Comparison of ENCODE assay signal across 18 cellular contexts in the genomic region with DNA sequence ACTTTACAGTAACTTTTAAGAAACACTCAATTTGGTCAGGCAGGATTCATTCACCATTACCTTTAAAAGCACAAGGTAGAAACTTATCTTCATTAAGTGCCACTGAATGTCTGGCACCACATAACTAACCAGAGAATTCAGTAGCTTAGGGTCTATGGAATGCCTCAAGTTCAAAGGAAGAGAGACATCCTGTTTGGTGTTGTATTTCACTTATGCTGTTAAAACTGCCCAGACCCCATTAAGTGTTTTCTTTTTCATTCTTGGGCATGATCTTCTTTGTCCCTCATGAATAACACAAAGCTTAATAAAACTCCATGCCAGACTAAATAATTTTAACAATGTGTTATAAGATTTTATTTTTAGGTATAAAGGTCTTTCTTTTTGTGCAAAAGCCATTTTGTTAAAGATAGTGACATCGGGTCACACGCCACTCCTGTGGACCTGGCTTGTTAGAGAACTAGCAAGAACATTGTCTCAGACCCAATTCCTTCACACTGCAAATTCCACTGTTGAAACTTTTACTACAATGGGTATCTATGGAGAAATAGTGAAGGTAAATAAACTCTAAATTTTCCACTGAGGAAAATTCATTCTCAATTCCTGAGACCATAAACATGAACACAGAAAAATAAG.
A peak's percentile ranks its signal among the peaks of the same experiment; 100 is the strongest.
DNase-seq lines count a peak whose midpoint lies in the region; ATAC-seq and TF ChIP-seq lines count a peak whose summit lies in the region.
"Had no signal": no experiment of that assay in that cellular context is flagged by ENCODE, and none has a peak within 500 bp of the region (broad histone marks: within the 10 kb centered on the region; RNA-seq: fewer than 3 reads in every experiment).

No MANE protein-coding gene starts in this region.

- H3K4me1 Mint-ChIP-seq in WTC11 (peaks cover 6% of the 10 kb centered on the region; the same call in 1 of the 2 replicates), osteocyte (ENCODE audit: unreplicated experiment) (peaks cover 14% of the 10 kb centered on the region)
- H3K4me1 Mint-ChIP-seq: naive thymus-derived CD4-positive, alpha-beta T cell had no signal

- no peaks in the 10 kb centered on the region for H3K27me3 ChIP-seq in HUES48 (ENCODE audit: control insufficient read depth, insufficient read depth, low read length)
- H3K27me3 ChIP-seq: spleen had no signal

- no peaks in the 10 kb centered on the region for H3K36me3 Mint-ChIP-seq in WTC11
- no peaks in the 10 kb centered on the region for H3K36me3 Mint-ChIP-seq in osteocyte (ENCODE audit: unreplicated experiment)
- H3K36me3 Mint-ChIP-seq: naive thymus-derived CD4-positive, alpha-beta T cell had no signal

- no peaks in the 10 kb centered on the region for H3K36me3 ChIP-seq in HUES48 (ENCODE audit: control insufficient read depth, insufficient read depth, low read length)
- H3K36me3 ChIP-seq: spleen had no signal

- peak overlapping the region; percentile 11 for H3K27ac ChIP-seq in HUES48 (ENCODE audit: low read depth, low read length)
- H3K27ac ChIP-seq: spleen had no signal

- H3K27ac Mint-ChIP-seq in WTC11 (no peak overlapping the region), osteocyte (ENCODE audit: unreplicated experiment) (no peak overlapping the region)
- H3K27ac Mint-ChIP-seq: naive thymus-derived CD4-positive, alpha-beta T cell had no signal

- in situ Hi-C loops in ACHN (cut with HindIII; ENCODE audit: low pct_ligation_motif_present, low pct_unique_long_range_greater_than_20kb, low sequenced_read_pairs) = no loop called here

- H3K9me3 ChIP-seq in HUES48 (ENCODE audit: control insufficient read depth, insufficient read depth, low read length) = no peaks in the 10 kb centered on the region
- H3K9me3 ChIP-seq: spleen had no signal

- POLR2A ChIA-PET in WTC11 (lab: Charles Lee) = no interaction called here

- no peak overlapping the region for H3K4me3 Mint-ChIP-seq in WTC11
- no peak overlapping the region for H3K4me3 Mint-ChIP-seq in osteocyte (ENCODE audit: unreplicated experiment)
- H3K4me3 Mint-ChIP-seq: naive thymus-derived CD4-positive, alpha-beta T cell had no signal

- no peak for TF ChIP-seq CTCF in WTC11 (IDR thresholded peaks at IDR 0.05)
- TF ChIP-seq CTCF in osteocyte (IDR thresholded peaks at IDR 0.05) = no peak

- H3K27me3 Mint-ChIP-seq in WTC11 (ENCODE audit: low read depth) (no peaks in the 10 kb centered on the region), osteocyte (ENCODE audit: unreplicated experiment) (no peaks in the 10 kb centered on the region)
- H3K27me3 Mint-ChIP-seq: naive thymus-derived CD4-positive, alpha-beta T cell had no signal

- H3K4me3 ChIP-seq in HUES48 (ENCODE audit: low read depth, low read length) = no peak overlapping the region
- H3K4me3 ChIP-seq: spleen had no signal

- H3K9ac ChIP-seq in HUES48 (ENCODE audit: low read depth, low read length) = no peak overlapping the region

- H3K9me3 Mint-ChIP-seq in WTC11 = no peaks in the 10 kb centered on the region
- H3K9me3 Mint-ChIP-seq in osteocyte (ENCODE audit: unreplicated experiment) = no peaks in the 10 kb centered on the region

- peak; percentile 63 for ATAC-seq in WTC11
- ATAC-seq: naive thymus-derived CD4-positive, alpha-beta T cell had no signal

- DNase-seq in ACHN = peak; percentile 20
- no peak for DNase-seq in WTC11 (ENCODE audit: low spot score)
- DNase-seq in kidney tubule cell (ENCODE audit: low spot score) = peak; percentile 13
- no peak for DNase-seq in osteocyte (ENCODE audit: extremely low spot score, unreplicated experiment)
- no peak for DNase-seq in activated T-cell treated with anti-CD3 and anti-CD28 coated beads for 4 hours
- no peak for DNase-seq in COLO829 (ENCODE audit: low spot score)
- no peak for DNase-seq in activated CD8-positive, alpha-beta memory T cell treated with anti-CD3 and anti-CD28 coated beads for 24 hours
- DNase-seq: activated CD4-positive, alpha-beta T cell treated with anti-CD3 and anti-CD28 coated beads for 1 hour; activated gamma-delta T cell treated with Interleukin-2 at 50 U/mL for 16 hours; amniotic stem cell; foreskin fibroblast; Kasumi-1; naive thymus-derived CD4-positive, alpha-beta T cell; NCI-H1694; NCI-H446 treated with DMSO at 0.1 percent for 48 hours; spleen; T-helper 9 cell had no signal

- H3K4me1 ChIP-seq in HUES48 (ENCODE audit: control insufficient read depth, insufficient read depth, low read length) = peaks cover 15% of the 10 kb centered on the region
- H3K4me1 ChIP-seq: spleen had no signal

- CTCF ChIA-PET in WTC11 (lab: Charles Lee) = no interaction called here

TF ChIP-seq in WTC11, 78 proteins besides CTCF, POLR2A, EP300 and RAD21:
- TF ChIP-seq PRRX2 (CRISPR knock-in tag; IDR thresholded peaks at IDR 0.05) (no peak), ZNF121 (CRISPR knock-in tag; IDR thresholded peaks at IDR 0.05) (no peak), NFATC4 (CRISPR knock-in tag; IDR thresholded peaks at IDR 0.05) (no peak), TEAD1 (CRISPR knock-in tag; IDR thresholded peaks at IDR 0.05) (no peak), CBFB (CRISPR knock-in tag; IDR thresholded peaks at IDR 0.05; ENCODE audit: low read depth) (no peak), ZBTB21 (CRISPR knock-in tag; IDR thresholded peaks at IDR 0.05; ENCODE audit: borderline replicate concordance) (no peak), TCF7 (CRISPR knock-in tag; IDR thresholded peaks at IDR 0.05; ENCODE audit: low read depth) (no peak), RELA (CRISPR knock-in tag; IDR thresholded peaks at IDR 0.05; ENCODE audit: borderline replicate concordance) (no peak), CREB1 (CRISPR knock-in tag; IDR thresholded peaks at IDR 0.05) (no peak), HMGA2 (CRISPR knock-in tag; IDR thresholded peaks at IDR 0.05) (no peak)
- TF ChIP-seq, protein P1, sequence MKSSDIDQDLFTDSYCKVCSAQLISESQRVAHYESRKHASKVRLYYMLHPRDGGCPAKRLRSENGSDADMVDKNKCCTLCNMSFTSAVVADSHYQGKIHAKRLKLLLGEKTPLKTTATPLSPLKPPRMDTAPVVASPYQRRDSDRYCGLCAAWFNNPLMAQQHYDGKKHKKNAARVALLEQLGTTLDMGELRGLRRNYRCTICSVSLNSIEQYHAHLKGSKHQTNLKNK (CRISPR knock-in tag; IDR thresholded peaks at IDR 0.05) = no peak
- TF ChIP-seq, protein P2, sequence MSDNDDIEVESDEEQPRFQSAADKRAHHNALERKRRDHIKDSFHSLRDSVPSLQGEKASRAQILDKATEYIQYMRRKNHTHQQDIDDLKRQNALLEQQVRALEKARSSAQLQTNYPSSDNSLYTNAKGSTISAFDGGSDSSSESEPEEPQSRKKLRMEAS (CRISPR knock-in tag; IDR thresholded peaks at IDR 0.05) = no peak
- TF ChIP-seq, protein P3, sequence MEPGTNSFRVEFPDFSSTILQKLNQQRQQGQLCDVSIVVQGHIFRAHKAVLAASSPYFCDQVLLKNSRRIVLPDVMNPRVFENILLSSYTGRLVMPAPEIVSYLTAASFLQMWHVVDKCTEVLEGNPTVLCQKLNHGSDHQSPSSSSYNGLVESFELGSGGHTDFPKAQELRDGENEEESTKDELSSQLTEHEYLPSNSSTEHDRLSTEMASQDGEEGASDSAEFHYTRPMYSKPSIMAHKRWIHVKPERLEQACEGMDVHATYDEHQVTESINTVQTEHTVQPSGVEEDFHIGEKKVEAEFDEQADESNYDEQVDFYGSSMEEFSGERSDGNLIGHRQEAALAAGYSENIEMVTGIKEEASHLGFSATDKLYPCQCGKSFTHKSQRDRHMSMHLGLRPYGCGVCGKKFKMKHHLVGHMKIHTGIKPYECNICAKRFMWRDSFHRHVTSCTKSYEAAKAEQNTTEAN (CRISPR knock-in tag; IDR thresholded peaks at IDR 0.05) = no peak

Comparison
In these comparisons a context has a peak if more than half of its experiments do, and no peak if none do; other contexts are left out.
1. DNase-seq: peak in ACHN (single experiment) and kidney tubule cell (single experiment); none in WTC11 (single experiment), osteocyte (single experiment), activated T-cell treated with anti-CD3 and anti-CD28 coated beads for 4 hours (single experiment), COLO829 (single experiment) and activated CD8-positive, alpha-beta memory T cell treated with anti-CD3 and anti-CD28 coated beads for 24 hours (single experiment).